Comparison of ENCODE assay signal across 21 cellular contexts in genomic region chr11:24574461-24574860, GRCh38.
DNase-seq lines count a peak whose midpoint lies in the region; FAIRE-seq and TF ChIP-seq lines count a peak whose summit lies in the region.
"Had no signal": no experiment of that assay in that cellular context is flagged by ENCODE, and none has a peak within 500 bp of the region (broad histone marks: within the 10 kb centered on the region; RNA-seq: fewer than 3 reads in every experiment).

No MANE protein-coding gene starts in this region.

- 96% methylated on average over 1 of the region's 1 CpG for WGBS in SK-N-SH (ENCODE audit: low lambda C conversion rate)

- no peaks in the 10 kb centered on the region for H3K9me3 Mint-ChIP-seq in Calu3 (ENCODE audit: low read depth, unreplicated experiment)

- peak overlapping the region; percentile 24; the same call in 1 of the 2 replicates for H2AFZ ChIP-seq in SK-N-SH (ENCODE audit: low read depth)
- H2AFZ ChIP-seq: GM23248 had no signal

- BruUV-seq in Calu3 (replicated peaks; lab: Mats Ljungman, UMichigan), result no TSS peak

- H4K20me1 ChIP-seq in SK-N-SH (ENCODE audit: insufficient read depth), result no peaks in the 10 kb centered on the region

- no peaks in the 10 kb centered on the region for H3K79me2 ChIP-seq in SK-N-SH (ENCODE audit: insufficient read depth)

- TF ChIP-seq CTCF in Calu3 (IDR thresholded peaks at IDR 0.05; ENCODE audit: unreplicated experiment), result no peak
- TF ChIP-seq CTCF in SK-N-SH (IDR thresholded peaks at IDR 0.05), result no peak
- no peak for TF ChIP-seq CTCF in cardiac fibroblast (IDR thresholded peaks at IDR 0.05; ENCODE audit: low read depth, low read length)

- no peaks in the 10 kb centered on the region for H3K27me3 Mint-ChIP-seq in Calu3 (ENCODE audit: unreplicated experiment)
- H3K27me3 Mint-ChIP-seq: CD4-positive, CD25-positive, alpha-beta regulatory T cell had no signal

- intact Hi-C loops in Calu3 (cut with micrococcal nuclease; ENCODE audit: unreplicated experiment), result no loop called here

- H3K27me3 ChIP-seq in SK-N-SH (ENCODE audit: insufficient read depth), result no peaks in the 10 kb centered on the region
- no peaks in the 10 kb centered on the region for H3K27me3 ChIP-seq in SJCRH30
- H3K27me3 ChIP-seq: BE2C had no signal

- H3K4me1 Mint-ChIP-seq in Calu3 (ENCODE audit: low read depth, unreplicated experiment), result peaks cover 26% of the 10 kb centered on the region
- H3K4me1 Mint-ChIP-seq: CD4-positive, CD25-positive, alpha-beta regulatory T cell had no signal

- H3K9me2 ChIP-seq in SK-N-SH, result no peaks in the 10 kb centered on the region

- H3K4me2 ChIP-seq in SK-N-SH, result peak overlapping the region; percentile 16; the same call in 1 of the 2 replicates

- H3K4me3 Mint-ChIP-seq in Calu3 (ENCODE audit: low read depth, unreplicated experiment), result no peak overlapping the region
- H3K4me3 Mint-ChIP-seq: CD4-positive, CD25-positive, alpha-beta regulatory T cell had no signal

- DNase-seq in Calu3 (no peak), SK-N-SH (no peak), cardiac fibroblast (ENCODE audit: low read depth in 2 of 2) (peak; percentile 17 to 36), iris pigment epithelial cell (ENCODE audit: low read depth) (peak; percentile 57), HTR-8/SVneo (ENCODE audit: insufficient read length, low spot score) (no peak), frontal cortex (ENCODE audit: low spot score in 2 of 2) (no peak), SJCRH30 (no peak), kidney glomerular epithelial cell (lab: John Stamatoyannopoulos, UW) (no peak)
- DNase-seq: 8988T; BE2C; CD4-positive, CD25-positive, alpha-beta regulatory T cell; COR-L47; GM23248; NCI-H1105 treated with DMSO at 0.1 percent for 48 hours; NCI-H1694 treated with DMSO at 0.1 percent for 48 hours; NCI-H524; NCI-H82; RPMI8226 had no signal

- FAIRE-seq in HTR-8/SVneo (lab: Jason Lieb, UNC) (no peak), frontal cortex (lab: Jason Lieb, UNC) (no peak)
- FAIRE-seq: GM12878, GM19239, K562 had no signal

- peaks cover 17% of the 10 kb centered on the region for H3F3A ChIP-seq in SK-N-SH (replicated peaks; ENCODE audit: insufficient read depth)

- peak overlapping the region; percentile 1; the same call in 1 of the 2 replicates for H3K9ac ChIP-seq in SK-N-SH
- H3K9ac ChIP-seq: GM23248 had no signal

- H3K9me3 ChIP-seq in SK-N-SH, result no peaks in the 10 kb centered on the region
- no peaks in the 10 kb centered on the region for H3K9me3 ChIP-seq in SJCRH30 (replicated peaks)
- H3K9me3 ChIP-seq: BE2C had no signal

- POLR2A ChIA-PET in SK-N-SH (lab: Yijun Ruan, JAX), result no interaction called here

- H3K36me3 Mint-ChIP-seq in Calu3 (ENCODE audit: insufficient read depth, unreplicated experiment), result no peaks in the 10 kb centered on the region
- H3K36me3 Mint-ChIP-seq: CD4-positive, CD25-positive, alpha-beta regulatory T cell had no signal

- TF ChIP-seq EP300 in SK-N-SH (IDR thresholded peaks at IDR 0.05; ENCODE audit: borderline replicate concordance in 1 of 2, low read depth in 1 of 2, low read length in 1 of 2), result no peak

- H3K27ac Mint-ChIP-seq in Calu3 (ENCODE audit: unreplicated experiment), result peak overlapping the region; percentile 81
- H3K27ac Mint-ChIP-seq: CD4-positive, CD25-positive, alpha-beta regulatory T cell had no signal

- H3K36me3 ChIP-seq in SK-N-SH (replicated peaks in 1 of 2; ENCODE audit: control insufficient read depth in 1 of 2, insufficient read depth in 2 of 2, low read length in 1 of 2), result no peaks in the 10 kb centered on the region
- H3K36me3 ChIP-seq in SJCRH30, result no peaks in the 10 kb centered on the region
- H3K36me3 ChIP-seq: BE2C had no signal

- H3K27ac ChIP-seq in SK-N-SH (ENCODE audit: low read depth in 2 of 2, low read length in 1 of 2), result peak overlapping the region in 1 of 2 experiments; percentile 69; a peak in 2 of 4 replicates
- no peak overlapping the region for H3K27ac ChIP-seq in SJCRH30
- H3K27ac ChIP-seq: GM23248 had no signal

- CTCF ChIA-PET in Calu3 (lab: Charles Lee) (no interaction called here), SK-N-SH (lab: Yijun Ruan, JAX) (no interaction called here)

- TF ChIP-seq RAD21 in SK-N-SH (IDR thresholded peaks at IDR 0.05; ENCODE audit: low read length), result no peak

- H3K4me3 ChIP-seq in SK-N-SH (ENCODE audit: low read depth in 2 of 2, low read length in 1 of 2), result no peak overlapping the region
- H3K4me3 ChIP-seq in cardiac fibroblast (replicated peaks in 1 of 2; ENCODE audit: low read depth in 2 of 2, low read length in 2 of 2), result no peak overlapping the region
- H3K4me3 ChIP-seq in SJCRH30, result no peak overlapping the region
- H3K4me3 ChIP-seq: GM12878, GM23248, K562 had no signal

- H3K4me1 ChIP-seq in SK-N-SH (ENCODE audit: control insufficient read depth in 1 of 2, insufficient read depth in 2 of 2, low read depth in 1 of 2, low read length in 1 of 2), result no peaks in the 10 kb centered on the region; a peak in 1 of 4 replicates
- H3K4me1 ChIP-seq in SJCRH30, result no peaks in the 10 kb centered on the region
- H3K4me1 ChIP-seq: BE2C had no signal

TF ChIP-seq in SK-N-SH, 30 proteins besides CTCF, POLR2A, EP300 and RAD21:
- no peak for TF ChIP-seq POLR2AphosphoS5 (IDR thresholded peaks at IDR 0.05; ENCODE audit: low read depth, low read length)
- TF ChIP-seq SIN3A (IDR thresholded peaks at IDR 0.05; ENCODE audit: borderline replicate concordance, low read depth, low read length), result no peak
- TF ChIP-seq CHD2 (IDR thresholded peaks at IDR 0.05; ENCODE audit: low read length, partially characterized antibody), result no peak
- TF ChIP-seq GATA2 (CRISPR knock-in tag; IDR thresholded peaks at IDR 0.05), result no peak
- no peak for TF ChIP-seq EZH2phosphoT487 (IDR thresholded peaks at IDR 0.05; ENCODE audit: borderline replicate concordance, low read depth)
- no peak for TF ChIP-seq NFIC (IDR thresholded peaks at IDR 0.05; ENCODE audit: borderline replicate concordance)
- TF ChIP-seq NRF1 (IDR thresholded peaks at IDR 0.05; ENCODE audit: low read depth, low read length), result no peak
- TF ChIP-seq PBX3 (IDR thresholded peaks at IDR 0.05), result no peak
- no peak for TF ChIP-seq MEF2A (IDR thresholded peaks at IDR 0.05; ENCODE audit: borderline replicate concordance, low read depth)

Comparison
In these comparisons a context has a peak if more than half of its experiments do, and no peak if none do; other contexts are left out.
1. DNase-seq: peak in cardiac fibroblast (2 of 2) and iris pigment epithelial cell (single experiment); none in Calu3 (single experiment), SK-N-SH (single experiment), HTR-8/SVneo (single experiment), frontal cortex (0 of 2), SJCRH30 (0 of 2) and kidney glomerular epithelial cell (single experiment).